In genomic region chr22:46008836-46009596, GRCh38 we compare ENCODE assay signal across 20 cellular contexts. TPM values are rescaled to one million over a fixed set of nuclear protein-coding genes. Genes with fewer than 3 reads are reported as not detected.
DNase-seq lines count a peak whose midpoint lies in the region; ATAC-seq and TF ChIP-seq lines count a peak whose summit lies in the region.
"Had no signal": no experiment of that assay in that cellular context is flagged by ENCODE, and none has a peak within 500 bp of the region (broad histone marks: within the 10 kb centered on the region; RNA-seq: fewer than 3 reads in every experiment).

No MANE protein-coding gene starts in this region.

- DNase-seq in CD14-positive monocyte (ENCODE audit: low spot score) (no peak), heart left ventricle (peak in 3 of 5 donors; percentile 18 to 42 (median 23)), posterior vena cava (ENCODE audit: low spot score) (peak; percentile 80), HuH-7 (ENCODE audit: low spot score) (no peak), glutamatergic neuron (no peak)
- DNase-seq in stimulated activated CD4-positive, alpha-beta T cell treated with anti-CD3 and anti-CD28 coated beads, Interleukin-2, amount 100 ng/mL, for 24 hours: no peak
- DNase-seq: activated CD4-positive, alpha-beta memory T cell treated with anti-CD3 and anti-CD28 coated beads, Interleukin-2, amount 10 ng/mL, durations not matched to agents 7 days and 5 days; COR-L47; GDM1; Karpas-422; NCI-H1436; NCI-H446; occipital lobe; SW 1271; testis had no signal

- H3K27me3 ChIP-seq in heart left ventricle: no peaks in the 10 kb centered on the region
- H3K27me3 ChIP-seq: dorsolateral prefrontal cortex, testis had no signal

- H3K4me3 ChIP-seq in heart left ventricle: no peak overlapping the region
- H3K4me3 ChIP-seq: testis had no signal

- ATAC-seq in SK-N-SH treated with all-trans-retinoic acid at 6 μM for 48 hours: no peak
- no peak for ATAC-seq in heart left ventricle
- ATAC-seq in activated CD4-positive, CD25-positive, alpha-beta regulatory T cell treated with anti-CD3 and anti-CD28 coated beads, Interleukin-2, amount 50 U/mL, for 24 hours: no peak

- H3K9me3 Mint-ChIP-seq in CD14-positive monocyte (peaks cover 12 to 18% (median 17%) of the 10 kb centered on the region in 7 donors), glutamatergic neuron (ENCODE audit: unreplicated experiment) (peaks cover 7% of the 10 kb centered on the region)

- H3K27me3 Mint-ChIP-seq in CD14-positive monocyte (ENCODE audit: low read depth in 3 of 3) (peaks cover 2 to 4% (median 3%) of the 10 kb centered on the region in 3 donors), glutamatergic neuron (ENCODE audit: unreplicated experiment) (peaks cover 5% of the 10 kb centered on the region)

- TF ChIP-seq CTCF in CD14-positive monocyte (IDR thresholded peaks at IDR 0.05) (no peak), heart left ventricle (IDR thresholded peaks at IDR 0.05) (no peak), glutamatergic neuron (IDR thresholded peaks at IDR 0.05; ENCODE audit: partially characterized antibody, unreplicated experiment) (no peak)

- H3K4me1 ChIP-seq in heart left ventricle: peaks cover 3 to 62% (median 47%) of the 10 kb centered on the region in 12 donors

- peaks cover 36% of the 10 kb centered on the region for H3K4me1 Mint-ChIP-seq in CD14-positive monocyte
- no peaks in the 10 kb centered on the region for H3K4me1 Mint-ChIP-seq in glutamatergic neuron (ENCODE audit: low read depth, unreplicated experiment)

- H3K27ac Mint-ChIP-seq in CD14-positive monocyte: peak overlapping the region in 4 of 7 donors; percentile 40 to 72 (median 46)
- H3K27ac Mint-ChIP-seq in glutamatergic neuron (ENCODE audit: unreplicated experiment): no peak overlapping the region
- H3K27ac Mint-ChIP-seq: activated CD4-positive, alpha-beta memory T cell treated with anti-CD3 and anti-CD28 coated beads, Interleukin-2, amount 10 ng/mL, durations not matched to agents 7 days and 5 days; activated T-helper 1 cell treated with anti-CD3 and anti-CD28 coated beads, Interleukin-12 subunit alpha, Interleukin-12 subunit beta, Interleukin-2, Interleukin-4 antibody, amounts not matched to agents 30 ng/mL and 10 ng/mL and 1 ng/mL, durations not matched to agents 14 hours and 24 hours and 36 hours had no signal

- no peak for TF ChIP-seq POLR2A in heart left ventricle (IDR thresholded peaks at IDR 0.05)

- H3K36me3 ChIP-seq in heart left ventricle: no peaks in the 10 kb centered on the region

- H3K4me3 Mint-ChIP-seq in CD14-positive monocyte (no peak overlapping the region), glutamatergic neuron (ENCODE audit: unreplicated experiment) (no peak overlapping the region)
- H3K4me3 Mint-ChIP-seq: activated CD4-positive, alpha-beta memory T cell treated with anti-CD3 and anti-CD28 coated beads, Interleukin-2, amount 10 ng/mL, durations not matched to agents 7 days and 5 days; activated T-helper 1 cell treated with anti-CD3 and anti-CD28 coated beads, Interleukin-12 subunit alpha, Interleukin-12 subunit beta, Interleukin-2, Interleukin-4 antibody, amounts not matched to agents 30 ng/mL and 10 ng/mL and 1 ng/mL, durations not matched to agents 14 hours and 24 hours and 36 hours had no signal

- WGBS in heart left ventricle, 4 donors: 92 to 96% (median 94%) methylated on average over 8 to 9 of the region's 9 CpGs

- intact Hi-C loops in CD14-positive monocyte (cut with micrococcal nuclease) (no loop called here), heart left ventricle (cut with DNase I) (loop anchor here in 5 of 10 donors (5.0 kb wide), 2 partner anchors 63 to 68 kb away; no protein-coding TSS in a partner anchor), posterior vena cava (cut with DNase I) (loop anchor here (2.0 to 5.0 kb wide), 2 partner anchors 63 to 106 kb away; no protein-coding TSS in a partner anchor)

- H3K9me3 ChIP-seq in heart left ventricle: peaks cover 0 to 16% (median 10%) of the 10 kb centered on the region in 12 donors
- H3K9me3 ChIP-seq: testis had no signal

- H3K36me3 Mint-ChIP-seq in CD14-positive monocyte: peaks cover 7 to 9% of the 10 kb centered on the region in 2 donors
- no peaks in the 10 kb centered on the region for H3K36me3 Mint-ChIP-seq in glutamatergic neuron (ENCODE audit: unreplicated experiment)

- peak overlapping the region in 6 of 12 donors; percentile 19 to 97 (median 94) for H3K27ac ChIP-seq in heart left ventricle

TF ChIP-seq in SK-N-SH treated with all-trans-retinoic acid at 6 μM for 48 hours, 23 proteins besides CTCF, POLR2A, EP300 and RAD21:
- TF ChIP-seq GLIS3 (CRISPR knock-in tag; IDR thresholded peaks at IDR 0.05) (no peak), ZFP3 (CRISPR knock-in tag; IDR thresholded peaks at IDR 0.05) (peak; percentile 98)

RNA-seq across cellular contexts. Expression of gene WNT7B, which starts 32.1 kb away (rescaled TPM):
- not detected for polyA plus RNA-seq in CD14-positive monocyte
- total RNA-seq in heart left ventricle: under 1 TPM in 1 of 9 donors, not detected in 8; 0.36 TPM
- not detected for polyA plus RNA-seq in heart left ventricle
- not detected for total RNA-seq in posterior vena cava
- 0.37 TPM for total RNA-seq in glutamatergic neuron (ENCODE audit: unreplicated experiment)
- total RNA-seq: activated CD4-positive, alpha-beta memory T cell treated with anti-CD3 and anti-CD28 coated beads, Interleukin-2, amount 10 ng/mL, durations not matched to agents 7 days and 5 days; activated T-helper 1 cell treated with anti-CD3 and anti-CD28 coated beads, Interleukin-12 subunit alpha, Interleukin-12 subunit beta, Interleukin-2, Interleukin-4 antibody, amounts not matched to agents 30 ng/mL and 10 ng/mL and 1 ng/mL, durations not matched to agents 14 hours and 24 hours and 36 hours; aorta had no signal
- polyA plus RNA-seq: aorta had no signal

Comparison
In these comparisons a context has a peak if more than half of its experiments do, and no peak if none do; other contexts are left out.
1. DNase-seq: peak in heart left ventricle (3 of 5) and posterior vena cava (single experiment); none in CD14-positive monocyte (single experiment), stimulated activated CD4-positive, alpha-beta T cell treated with anti-CD3 and anti-CD28 coated beads, Interleukin-2, amount 100 ng/mL, for 24 hours (0 of 2), HuH-7 (single experiment) and glutamatergic neuron (single experiment).
2. intact Hi-C loops: an anchor here in posterior vena cava (2.0 to 5.0 kb wide); none called in CD14-positive monocyte.